In the genomic region with DNA sequence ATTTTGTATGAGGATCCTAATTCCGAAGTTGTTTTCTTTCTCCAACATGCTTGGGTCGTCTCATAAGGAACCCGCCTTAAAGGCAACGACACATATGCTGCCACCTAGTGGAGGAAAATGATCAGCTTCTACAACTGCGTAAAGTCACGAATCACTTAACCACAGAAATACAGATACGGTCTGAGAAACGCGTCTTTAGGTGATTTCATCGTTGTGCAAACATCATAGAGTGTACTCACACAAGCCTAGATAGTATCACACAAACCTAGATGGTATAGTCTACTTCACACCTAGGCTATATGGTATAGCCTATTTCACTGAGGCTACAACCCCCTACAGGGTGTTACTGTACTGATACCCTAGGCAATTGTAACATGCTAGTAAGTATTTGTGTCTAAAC, we compare ENCODE assay signal across 8 cellular contexts. TPM values are rescaled to one million over a fixed set of nuclear protein-coding genes. Genes with fewer than 3 reads are reported as not detected.
DNase-seq lines count a peak whose midpoint lies in the region; ATAC-seq and TF ChIP-seq lines count a peak whose summit lies in the region.

No MANE protein-coding gene starts in this region.

- H3K9me2 ChIP-seq in Loucy (replicated peaks; ENCODE audit: low read depth, low read length) = no peaks in the 10 kb centered on the region

- H3K79me2 ChIP-seq in Loucy (ENCODE audit: insufficient read depth, low read length) = no peaks in the 10 kb centered on the region

- H3K9me3 Mint-ChIP-seq in activated naive CD8-positive, alpha-beta T cell treated with anti-CD3 and anti-CD28 coated beads, Interleukin-2, amount 10 ng/mL, durations not matched to agents 7 days and 5 days = no peaks in the 10 kb centered on the region

- TF ChIP-seq CTCF in Loucy (conservative IDR thresholded peaks at IDR 0.05; ENCODE audit: low read length) (peak; percentile 95), RWPE2 (IDR thresholded peaks at IDR 0.05; ENCODE audit: poor library complexity, severe bottlenecking) (peak; percentile 92), heart right ventricle (IDR thresholded peaks at IDR 0.05) (peak; percentile 87 to 94 (median 89))

- intact Hi-C loops in heart right ventricle (cut with DNase I) = loop anchor here (1.0 to 10.0 kb wide), 9 partner anchors 27 to 71 kb away; no protein-coding TSS in a partner anchor
- intact Hi-C loops in sciatic nerve (cut with DNase I) = no loop called here

- H3F3A ChIP-seq in Loucy (ENCODE audit: low read depth) = no peaks in the 10 kb centered on the region

- peak overlapping the region; percentile 86 for H2AFZ ChIP-seq in Loucy (ENCODE audit: low read length)

- peaks cover 16% of the 10 kb centered on the region for H3K27me3 Mint-ChIP-seq in activated naive CD8-positive, alpha-beta T cell treated with anti-CD3 and anti-CD28 coated beads, Interleukin-2, amount 10 ng/mL, durations not matched to agents 7 days and 5 days

- DNase-seq in CMK (ENCODE audit: low read depth) (peak; percentile 85), RWPE2 (ENCODE audit: low spot score) (no peak), heart right ventricle (peak in 1 of 2 donors; percentile 83), sciatic nerve (ENCODE audit: low spot score) (no peak)
- no peak for DNase-seq in activated naive CD8-positive, alpha-beta T cell treated with anti-CD3 and anti-CD28 coated beads, Interleukin-2, amount 10 ng/mL, durations not matched to agents 7 days and 5 days

- WGBS in heart right ventricle, 2 donors = 1 to 2% methylated on average over 10 of the region's 10 CpGs

- POLR2A ChIA-PET in activated naive CD8-positive, alpha-beta T cell treated with anti-CD3 and anti-CD28 coated beads, Interleukin-2, amount 10 ng/mL, durations not matched to agents 7 days and 5 days (lab: Charles Lee) = interaction anchor here (1.4 kb wide), 1 partner anchor 28 kb away, joined by 5 read pairs; no protein-coding TSS in a partner anchor

- no peaks in the 10 kb centered on the region for H4K20me1 ChIP-seq in Loucy (ENCODE audit: insufficient read depth, low read length, poor library complexity, severe bottlenecking)

- no peak overlapping the region for H3K9ac ChIP-seq in Loucy (ENCODE audit: low read depth, low read length, poor library complexity, severe bottlenecking)

- H3K4me1 ChIP-seq in Loucy (ENCODE audit: insufficient read depth, low read length, poor library complexity, severe bottlenecking) (peaks cover 8% of the 10 kb centered on the region), RWPE2 (ENCODE audit: insufficient read depth, poor library complexity, severe bottlenecking) (peaks cover 25% of the 10 kb centered on the region), heart right ventricle (peaks cover 5 to 95% (median 43%) of the 10 kb centered on the region in 9 donors)

- no peaks in the 10 kb centered on the region for H3K36me3 Mint-ChIP-seq in activated naive CD8-positive, alpha-beta T cell treated with anti-CD3 and anti-CD28 coated beads, Interleukin-2, amount 10 ng/mL, durations not matched to agents 7 days and 5 days

- peak overlapping the region; percentile 40 for H3K4me2 ChIP-seq in Loucy (ENCODE audit: low read depth, low read length, poor library complexity, severe bottlenecking)

- H3K4me3 Mint-ChIP-seq in activated naive CD8-positive, alpha-beta T cell treated with anti-CD3 and anti-CD28 coated beads, Interleukin-2, amount 10 ng/mL, durations not matched to agents 7 days and 5 days = peak overlapping the region; percentile 33

- H3K36me3 ChIP-seq in Loucy (ENCODE audit: insufficient read depth, low read length) (no peaks in the 10 kb centered on the region), RWPE2 (ENCODE audit: low read depth) (no peaks in the 10 kb centered on the region), heart right ventricle (no peaks in the 10 kb centered on the region)

- peak overlapping the region; percentile 70 for H3K27ac Mint-ChIP-seq in activated naive CD8-positive, alpha-beta T cell treated with anti-CD3 and anti-CD28 coated beads, Interleukin-2, amount 10 ng/mL, durations not matched to agents 7 days and 5 days

- ATAC-seq in GM19455 (IDR thresholded peaks at IDR 0.05; ENCODE audit: unreplicated experiment) (peak; percentile 55), RWPE2 (ENCODE audit: low read depth) (peak; percentile 79), heart right ventricle (peak in 6 of 8 donors; percentile 25 to 31 (median 28)), sciatic nerve (peak; percentile 64), HG03108 (IDR thresholded peaks at IDR 0.05; ENCODE audit: unreplicated experiment) (no peak)
- ATAC-seq in activated naive CD8-positive, alpha-beta T cell treated with anti-CD3 and anti-CD28 coated beads, Interleukin-2, amount 10 ng/mL, durations not matched to agents 7 days and 5 days (ENCODE audit: low read depth) = peak; percentile 84

- H3K4me3 ChIP-seq in Loucy (ENCODE audit: low read length, poor library complexity, severe bottlenecking) (no peak overlapping the region), RWPE2 (ENCODE audit: severe bottlenecking) (no peak overlapping the region), heart right ventricle (no peak overlapping the region)

- H3K4me1 Mint-ChIP-seq in activated naive CD8-positive, alpha-beta T cell treated with anti-CD3 and anti-CD28 coated beads, Interleukin-2, amount 10 ng/mL, durations not matched to agents 7 days and 5 days = peaks cover 43% of the 10 kb centered on the region

- H3K27me3 ChIP-seq in Loucy (ENCODE audit: insufficient read depth, low read length, poor library complexity, severe bottlenecking) (no peaks in the 10 kb centered on the region), RWPE2 (ENCODE audit: insufficient read depth, poor library complexity, severe bottlenecking) (no peaks in the 10 kb centered on the region), heart right ventricle (no peaks in the 10 kb centered on the region)

- no peak overlapping the region for H3K27ac ChIP-seq in RWPE2 (ENCODE audit: poor library complexity, severe bottlenecking)
- H3K27ac ChIP-seq in heart right ventricle = peak overlapping the region in 7 of 10 donors; percentile 7 to 86 (median 58)

- H3K9me3 ChIP-seq in Loucy (ENCODE audit: insufficient read depth, low read depth, low read length) (no peaks in the 10 kb centered on the region), RWPE2 (ENCODE audit: severe bottlenecking) (no peaks in the 10 kb centered on the region), heart right ventricle (no peaks in the 10 kb centered on the region)

RNA-seq across cellular contexts. Expression of a gene that starts 13.1 kb away (rescaled TPM):
- 10 to 100 TPM; 22.0 to 27.5 TPM for total RNA-seq in activated naive CD8-positive, alpha-beta T cell treated with anti-CD3 and anti-CD28 coated beads, Interleukin-2, amount 10 ng/mL, durations not matched to agents 7 days and 5 days
- total RNA-seq in heart right ventricle = 10 to 100 TPM in 1 of 10 donors, 1 to 10 TPM in 5, under 1 TPM in 4; 0.17 to 43.2 (median 1.2) TPM
- polyA plus RNA-seq in heart right ventricle = 1 to 10 TPM; 1.2 to 3.1 TPM
- total RNA-seq in sciatic nerve = 8.4 TPM

RNA-seq across cellular contexts. Expression of a gene that starts 39.3 kb away (rescaled TPM):
- total RNA-seq in activated naive CD8-positive, alpha-beta T cell treated with anti-CD3 and anti-CD28 coated beads, Interleukin-2, amount 10 ng/mL, durations not matched to agents 7 days and 5 days = not detected
- total RNA-seq in heart right ventricle (under 1 TPM in 1 of 10 donors, not detected in 9; 0.62 TPM), sciatic nerve (6.1 TPM)
- polyA plus RNA-seq in heart right ventricle = 1 to 10 TPM in 1 of 2 donors, not detected in 1; 1.2 TPM

RNA-seq across cellular contexts. Expression of a gene that starts 46.5 kb away (rescaled TPM):
- total RNA-seq in activated naive CD8-positive, alpha-beta T cell treated with anti-CD3 and anti-CD28 coated beads, Interleukin-2, amount 10 ng/mL, durations not matched to agents 7 days and 5 days = not detected
- total RNA-seq in heart right ventricle (10 to 100 TPM in 9 of 10 donors, 1 to 10 TPM in 1; 8.7 to 33.4 (median 15.2) TPM), sciatic nerve (57.2 TPM)
- 10 to 100 TPM; 35.2 to 45.9 TPM for polyA plus RNA-seq in heart right ventricle

Comparison
In these comparisons a context has a peak if more than half of its experiments do, and no peak if none do; other contexts are left out.
1. RNA of a gene that starts 46.5 kb away (total RNA-seq): 57.2 TPM in sciatic nerve (single experiment) and 8.7 to 33.4 TPM in heart right ventricle; not detected in activated naive CD8-positive, alpha-beta T cell treated with anti-CD3 and anti-CD28 coated beads, Interleukin-2, amount 10 ng/mL, durations not matched to agents 7 days and 5 days; every median in the first group is over 4 times any median in the second.
2. Peak in every context shown above with its lines, with median percentiles within 50 percentile points of each other: CTCF ChIP-seq.